In genomic region chr22:30968924-30969531, GRCh38 we compare ENCODE assay signal across 8 cellular contexts. TPM values are rescaled to one million over a fixed set of nuclear protein-coding genes. Genes with fewer than 3 reads are reported as not detected.
A peak's percentile ranks its signal among the peaks of the same experiment; 100 is the strongest.
DNase-seq lines count a peak whose midpoint lies in the region; ATAC-seq and TF ChIP-seq lines count a peak whose summit lies in the region.

TUG1 (plus strand) TSS chr22:30969265.

- peak within 1 kb of the TSS; percentile 82 for H3K9ac ChIP-seq in SU-DHL-6 (ENCODE audit: low read length)

- H3K4me1 ChIP-seq in ovary (ENCODE audit: insufficient read depth) (peaks cover 3% of the 10 kb centered on the region), thyroid gland (peaks cover 45 to 46% of the 10 kb centered on the region in 2 donors)

- H3K9me3 ChIP-seq in SU-DHL-6 (ENCODE audit: insufficient read depth, low read length) (peaks cover 21% of the 10 kb centered on the region; the same call in 1 of the 2 replicates), ovary (peaks cover 0 to 23% of the 10 kb centered on the region in 2 donors), thyroid gland (no peaks in the 10 kb centered on the region)

- H3K36me3 ChIP-seq in SU-DHL-6 (ENCODE audit: low read length): peaks cover 47% of the 10 kb centered on the region
- no peaks in the 10 kb centered on the region for H3K36me3 ChIP-seq in ovary
- H3K36me3 ChIP-seq in thyroid gland: peaks cover 20 to 31% of the 10 kb centered on the region in 2 donors

- no peaks in the 10 kb centered on the region for H3F3A ChIP-seq in SU-DHL-6 (ENCODE audit: insufficient read depth)

- H2AFZ ChIP-seq in SU-DHL-6 (ENCODE audit: low read depth, low read length, severe bottlenecking): peak within 1 kb of the TSS; percentile 72

- WGBS in ovary, 3 donors: 0 to 1% (median 0%) methylated on average over 42 to 67 of the region's 67 CpGs
- WGBS in thyroid gland, 2 donors: 0 to 1% methylated on average over 14 to 21 of the region's 67 CpGs

- peak; percentile 89 for ATAC-seq in HG02678 (IDR thresholded peaks at IDR 0.05; ENCODE audit: unreplicated experiment)
- ATAC-seq in Right ventricle myocardium inferior: peak; percentile 99

- TF ChIP-seq POLR2A in ovary (IDR thresholded peaks at IDR 0.05) (peak; percentile 76), thyroid gland (IDR thresholded peaks at IDR 0.05) (peak; percentile 41 to 81)

- peak; percentile 100 for DNase-seq in GM10266 (ENCODE audit: extremely low spot score)
- DNase-seq in NCI-H128 (lab: John Stamatoyannopoulos, UW; ENCODE audit: unreplicated experiment): peak; percentile 81
- DNase-seq in activated naive CD8-positive, alpha-beta T cell treated with anti-CD3 and anti-CD28 coated beads, Interleukin-2, amount 50 U/mL, for 16 hours (ENCODE audit: low read depth, low spot score): peak; percentile 92
- peak; percentile 99 for DNase-seq in Right ventricle myocardium inferior (ENCODE audit: missing footprints)
- peak; percentile 98 to 99 (median 98) for DNase-seq in ovary
- peak; percentile 99 for DNase-seq in thyroid gland

- H3K79me2 ChIP-seq in SU-DHL-6 (ENCODE audit: insufficient read depth, low read length): peaks cover 58% of the 10 kb centered on the region

- H3K4me3 ChIP-seq in SU-DHL-6 (ENCODE audit: insufficient read depth, low read length, poor library complexity, severe bottlenecking): peak within 1 kb of the TSS; percentile 64
- H3K4me3 ChIP-seq in ovary: peak within 1 kb of the TSS; percentile 89
- peak within 1 kb of the TSS; percentile 38 to 92 (median 88) for H3K4me3 ChIP-seq in thyroid gland (replicated peaks in 1 of 3)

- no peak for TF ChIP-seq CTCF in GM10266 (IDR thresholded peaks at IDR 0.05; ENCODE audit: control insufficient read depth, insufficient read depth, low read depth, missing control alignments)
- TF ChIP-seq CTCF in SU-DHL-6 (IDR thresholded peaks at IDR 0.05; ENCODE audit: insufficient read depth, low read length, poor library complexity, severe bottlenecking): no peak
- TF ChIP-seq CTCF in ovary (IDR thresholded peaks at IDR 0.05): peak in 1 of 3 donors; percentile 8
- TF ChIP-seq CTCF in thyroid gland (IDR thresholded peaks at IDR 0.05): no peak

- peak within 1 kb of the TSS; percentile 83 for H3K4me2 ChIP-seq in SU-DHL-6 (ENCODE audit: low read depth, low read length, poor library complexity, severe bottlenecking)

- H4K20me1 ChIP-seq in SU-DHL-6 (ENCODE audit: low read depth, low read length): no peaks in the 10 kb centered on the region; the same call in 1 of the 2 replicates

- TF ChIP-seq EP300 in ovary (IDR thresholded peaks at IDR 0.05): no peak

- H3K9me2 ChIP-seq in SU-DHL-6 (replicated peaks; ENCODE audit: insufficient read depth, low read length): no peaks in the 10 kb centered on the region

- H3K27me3 ChIP-seq in SU-DHL-6 (ENCODE audit: low read length) (no peaks in the 10 kb centered on the region), ovary (no peaks in the 10 kb centered on the region), thyroid gland (no peaks in the 10 kb centered on the region)

- H3K27ac ChIP-seq in SU-DHL-6 (ENCODE audit: low read depth, low read length): peak within 1 kb of the TSS; percentile 72
- H3K27ac ChIP-seq in ovary: peak within 1 kb of the TSS; percentile 85 to 88
- peak within 1 kb of the TSS; percentile 83 to 93 (median 92) for H3K27ac ChIP-seq in thyroid gland

- intact Hi-C loops in Right ventricle myocardium inferior (cut with DNase I) (loop anchor here (1.0 to 5.0 kb wide), 5 partner anchors 22 to 193 kb away; partner anchors contain the start of gene RNF185), ovary (cut with DNase I) (loop anchor here (5.0 to 10.0 kb wide), 3 partner anchors 76 to 118 kb away; partner anchors contain the start of gene SMTN (in 1 of the 4)), thyroid gland (cut with DNase I) (loop anchor here (5.0 kb wide), 1 partner anchor 118 kb away; no protein-coding TSS in a partner anchor)

RNA-seq across cellular contexts. Expression of gene TUG1, which starts in this region (rescaled TPM):
- total RNA-seq in Right ventricle myocardium inferior: 32.3 TPM
- total RNA-seq in ovary: 100 to 1,000 TPM in 1 of 7 donors, 10 to 100 TPM in 6; 71.8 to 101 (median 78.7) TPM
- 100 to 1,000 TPM in 1 of 2 donors, 10 to 100 TPM in 1; 44.9 to 114 TPM for polyA plus RNA-seq in ovary
- total RNA-seq in thyroid gland: 100 to 1,000 TPM in 1 of 4 donors, 10 to 100 TPM in 3; 81.6 to 127 (median 92.9) TPM

Comparison
In these comparisons a context has a peak if more than half of its experiments do, and no peak if none do; other contexts are left out.
1. Peak in every context shown above with its lines: DNase-seq, ATAC-seq, H3K4me3 ChIP-seq and H3K27ac ChIP-seq.